Comparison of ENCODE assay signal across 8 cellular contexts in the genomic region with DNA sequence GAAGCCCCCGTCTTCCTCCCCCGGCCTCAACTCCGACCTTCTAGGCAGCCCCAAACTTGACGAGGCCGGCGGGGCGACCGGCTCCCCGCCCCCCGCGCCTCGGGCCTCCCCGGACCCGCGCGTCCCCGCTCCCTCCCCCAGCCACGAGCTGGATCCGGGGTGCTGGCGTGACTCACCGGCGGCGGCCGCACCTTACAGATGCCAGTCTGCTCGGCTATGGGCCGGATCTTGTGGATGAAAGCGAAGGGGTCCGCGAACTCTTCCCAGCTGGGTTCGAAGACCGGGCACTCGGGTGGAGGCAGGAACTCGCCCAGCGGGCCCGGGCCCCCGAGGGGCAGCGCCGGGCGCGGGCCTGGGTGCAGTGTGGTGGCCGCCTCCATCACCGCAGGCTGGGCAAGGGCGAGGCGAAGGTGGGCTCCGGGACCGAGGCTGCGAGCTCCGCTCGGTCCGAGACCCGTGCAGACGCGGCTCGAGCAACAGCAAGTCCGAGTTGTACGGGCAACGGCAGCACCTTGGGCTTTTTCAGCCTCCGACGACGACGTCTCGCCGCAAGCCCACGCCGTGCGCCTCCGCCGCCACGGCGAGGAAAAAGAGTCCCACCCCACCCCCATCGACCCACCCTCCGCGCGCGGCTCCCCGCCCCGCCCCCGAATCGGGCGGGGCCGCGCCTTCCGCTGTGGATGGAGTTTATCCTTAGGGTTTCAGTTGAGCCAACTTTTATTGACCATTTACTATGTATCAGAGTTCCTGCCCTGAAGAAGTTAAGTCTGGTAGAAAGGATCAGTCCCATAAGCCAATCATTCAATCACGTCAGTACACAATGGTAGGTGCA. TPM values are rescaled to one million over a fixed set of nuclear protein-coding genes. Genes with fewer than 3 reads are reported as not detected.
DNase-seq lines count a peak whose midpoint lies in the region; ATAC-seq and TF ChIP-seq lines count a peak whose summit lies in the region.

TSS of gene KDM5B (minus strand) at position 496 of the 832 bp plus-strand sequence. CDS start at position 380, 116 bp downstream.

- H3K27me3 Mint-ChIP-seq in T-helper 1 cell treated with Interleukin-12 subunit alpha and Interleukin-12 subunit beta and Interleukin-4 antibody, amounts not matched to agents 30 μg/mL and 1 μg/mL, for 36 hours (ENCODE audit: low read depth), result peaks cover 10% of the 10 kb centered on the region
- peaks cover 5% of the 10 kb centered on the region for H3K27me3 Mint-ChIP-seq in type B pancreatic cell

- H3K9ac ChIP-seq in parathyroid adenoma, result peak within 1 kb of the TSS; percentile 67

- WGBS in adrenal gland, 4 donors, result 0 to 1% (median 0%) methylated on average over 7 to 83 of the region's 84 CpGs
- 0 to 1% (median 1%) methylated on average over 23 to 84 of the region's 84 CpGs for WGBS in heart left ventricle, 4 donors

- H3K4me1 Mint-ChIP-seq in T-helper 1 cell treated with Interleukin-12 subunit alpha and Interleukin-12 subunit beta and Interleukin-4 antibody, amounts not matched to agents 30 μg/mL and 1 μg/mL, for 36 hours (ENCODE audit: low read depth), result peaks cover 56% of the 10 kb centered on the region
- H3K4me1 Mint-ChIP-seq in type B pancreatic cell (ENCODE audit: unreplicated experiment), result peaks cover 53% of the 10 kb centered on the region

- peak within 1 kb of the TSS; percentile 78 for H2AFZ ChIP-seq in parathyroid adenoma

- no peaks in the 10 kb centered on the region for H3K9me3 Mint-ChIP-seq in T-helper 1 cell treated with Interleukin-12 subunit alpha and Interleukin-12 subunit beta and Interleukin-4 antibody, amounts not matched to agents 30 μg/mL and 1 μg/mL, for 36 hours
- H3K9me3 Mint-ChIP-seq in type B pancreatic cell, result no peaks in the 10 kb centered on the region

- TF ChIP-seq CTCF in adrenal gland (IDR thresholded peaks at IDR 0.05) (no peak), heart left ventricle (IDR thresholded peaks at IDR 0.05) (no peak), parathyroid adenoma (IDR thresholded peaks at IDR 0.05) (no peak), type B pancreatic cell (conservative IDR thresholded peaks at IDR 0.05) (no peak)

- peak within 1 kb of the TSS; percentile 81 for H3K4me2 ChIP-seq in parathyroid adenoma (ENCODE audit: low read length)

- H3K36me3 ChIP-seq in adrenal gland (replicated peaks in 1 of 2) (no peaks in the 10 kb centered on the region), heart left ventricle (no peaks in the 10 kb centered on the region), parathyroid adenoma (ENCODE audit: control insufficient read depth, insufficient read depth, low read length) (no peaks in the 10 kb centered on the region)

- DNase-seq in D341Med (ENCODE audit: low spot score) (peak; percentile 78), Kasumi-1 (lab: John Stamatoyannopoulos, UW) (peak; percentile 37 to 55), adrenal gland (peak; percentile 56 to 79 (median 63)), heart left ventricle (peak; percentile 74 to 90 (median 80)), type B pancreatic cell (ENCODE audit: extremely low spot score, unreplicated experiment) (peak; percentile 81)

- H3K9me3 ChIP-seq in adrenal gland (replicated peaks in 1 of 3), result no peaks in the 10 kb centered on the region
- no peaks in the 10 kb centered on the region for H3K9me3 ChIP-seq in heart left ventricle
- no peaks in the 10 kb centered on the region for H3K9me3 ChIP-seq in parathyroid adenoma (ENCODE audit: control insufficient read depth, low read length)

- ATAC-seq in heart left ventricle (peak in 3 of 4 donors; percentile 39 to 59 (median 41)), GM19463 (IDR thresholded peaks at IDR 0.05; ENCODE audit: unreplicated experiment) (no peak)

- H3K27ac Mint-ChIP-seq in T-helper 1 cell treated with Interleukin-12 subunit alpha and Interleukin-12 subunit beta and Interleukin-4 antibody, amounts not matched to agents 30 μg/mL and 1 μg/mL, for 36 hours, result peak within 1 kb of the TSS; percentile 79
- peak within 1 kb of the TSS; percentile 87 for H3K27ac Mint-ChIP-seq in type B pancreatic cell

- intact Hi-C loops in adrenal gland (cut with DNase I), result no loop called here
- intact Hi-C loops in heart left ventricle (cut with DNase I), result loop anchor here in 1 of 10 donors (2.0 kb wide), 1 partner anchor 81 kb away; the partner anchor contains the start of gene RABIF

- H3K4me3 ChIP-seq in adrenal gland, result peak within 1 kb of the TSS; percentile 71 to 90 (median 80)
- H3K4me3 ChIP-seq in heart left ventricle, result peak within 1 kb of the TSS; percentile 73 to 99 (median 96)
- peak within 1 kb of the TSS; percentile 91 for H3K4me3 ChIP-seq in parathyroid adenoma (ENCODE audit: low read depth, low read length)

- TF ChIP-seq POLR2A in adrenal gland (IDR thresholded peaks at IDR 0.05) (peak; percentile 72 to 77), heart left ventricle (IDR thresholded peaks at IDR 0.05) (peak in 1 of 2 donors; percentile 73)

- H3K79me2 ChIP-seq in parathyroid adenoma, result peaks cover 5% of the 10 kb centered on the region

- H3K36me3 Mint-ChIP-seq in T-helper 1 cell treated with Interleukin-12 subunit alpha and Interleukin-12 subunit beta and Interleukin-4 antibody, amounts not matched to agents 30 μg/mL and 1 μg/mL, for 36 hours (ENCODE audit: low read depth), result peaks cover 9% of the 10 kb centered on the region
- H3K36me3 Mint-ChIP-seq in type B pancreatic cell, result no peaks in the 10 kb centered on the region

- peaks cover 23 to 40% of the 10 kb centered on the region in 2 donors for H3K4me1 ChIP-seq in adrenal gland (replicated peaks in 1 of 2)
- peaks cover 0 to 57% (median 22%) of the 10 kb centered on the region in 12 donors for H3K4me1 ChIP-seq in heart left ventricle
- peaks cover 7% of the 10 kb centered on the region for H3K4me1 ChIP-seq in parathyroid adenoma

- H3K4me3 Mint-ChIP-seq in T-helper 1 cell treated with Interleukin-12 subunit alpha and Interleukin-12 subunit beta and Interleukin-4 antibody, amounts not matched to agents 30 μg/mL and 1 μg/mL, for 36 hours, result peak within 1 kb of the TSS; percentile 78
- H3K4me3 Mint-ChIP-seq in type B pancreatic cell, result peak within 1 kb of the TSS; percentile 88

- H3K27me3 ChIP-seq in adrenal gland (no peaks in the 10 kb centered on the region), heart left ventricle (no peaks in the 10 kb centered on the region), parathyroid adenoma (ENCODE audit: control insufficient read depth, insufficient read depth, low read length) (no peaks in the 10 kb centered on the region)

- H3K27ac ChIP-seq in adrenal gland (peak within 1 kb of the TSS; percentile 31 to 89 (median 78)), heart left ventricle (peak within 1 kb of the TSS; percentile 15 to 91 (median 81)), parathyroid adenoma (peak within 1 kb of the TSS; percentile 59)

RNA-seq across cellular contexts. Expression of gene KDM5B, which starts in this region (rescaled TPM):
- total RNA-seq in adrenal gland, result 10 to 100 TPM; 26.8 to 63.5 (median 44.6) TPM
- 10 to 100 TPM; 11.7 to 18.2 (median 12.6) TPM for polyA plus RNA-seq in adrenal gland
- total RNA-seq in heart left ventricle, result 10 to 100 TPM; 11.5 to 22.9 (median 15.1) TPM
- 1 to 10 TPM; 5.2 to 6.2 TPM for polyA plus RNA-seq in heart left ventricle
- 165 and 182 TPM in 2 replicates for total RNA-seq in type B pancreatic cell (ENCODE audit: low replicate concordance)
